ENCODE assay signal across 1 cellular context in genomic region chr1:29186252-29186651, GRCh38.
TF ChIP-seq lines count a peak whose summit lies in the region.

No MANE protein-coding gene starts in this region.

TF ChIP-seq in HepG2, 621 proteins besides CTCF, POLR2A, EP300 and RAD21 (continued from another document):
- TF ChIP-seq PPARG (CRISPR knock-in tag; conservative IDR thresholded peaks at IDR 0.05) (0 out of 2 replicates have a peak, but pooled peaks have one; percentile 34), FOSL2 (CRISPR knock-in tag; IDR thresholded peaks at IDR 0.05) (peak; percentile 51), ATF4 (CRISPR knock-in tag; IDR thresholded peaks at IDR 0.05) (peak in 1 of 2 experiments; percentile 75; a peak in 2 of 4 replicates), CEBPG (CRISPR knock-in tag; IDR thresholded peaks at IDR 0.05) (peak; percentile 85), FOXJ3 (CRISPR knock-in tag; IDR thresholded peaks at IDR 0.05; ENCODE audit: borderline replicate concordance) (no peak), ZSCAN5A (CRISPR knock-in tag; IDR thresholded peaks at IDR 0.05; ENCODE audit: borderline replicate concordance) (0 out of 2 replicates have a peak, but pooled peaks have one; percentile 23), SOX5 (CRISPR knock-in tag; IDR thresholded peaks at IDR 0.05; ENCODE audit: borderline replicate concordance) (peak; percentile 60; the same call in 1 of the 2 replicates), ESRRA (CRISPR knock-in tag; IDR thresholded peaks at IDR 0.05; ENCODE audit: low read depth) (no peak), MIER3 (CRISPR knock-in tag; IDR thresholded peaks at IDR 0.05; ENCODE audit: borderline replicate concordance) (peak; percentile 74; the same call in 1 of the 2 replicates), ZNF878 (CRISPR knock-in tag; IDR thresholded peaks at IDR 0.05) (peak; percentile 91), SP4 (CRISPR knock-in tag; IDR thresholded peaks at IDR 0.05) (0 out of 2 replicates have a peak, but pooled peaks have one; percentile 12), IKZF5 (CRISPR knock-in tag; IDR thresholded peaks at IDR 0.05) (0 out of 2 replicates have a peak, but pooled peaks have one; percentile 25), THAP11 (CRISPR knock-in tag; IDR thresholded peaks at IDR 0.05) (peak; percentile 47; the same call in 1 of the 2 replicates), NR2C2 (CRISPR knock-in tag; IDR thresholded peaks at IDR 0.05; ENCODE audit: borderline replicate concordance) (peak; percentile 62; the same call in 1 of the 2 replicates), MAZ (IDR thresholded peaks at IDR 0.05; ENCODE audit: borderline replicate concordance, low read depth, low read length) (no peak), MAZ (CRISPR knock-in tag; IDR thresholded peaks at IDR 0.05; ENCODE audit: low read depth) (no peak), ZFY (CRISPR knock-in tag; IDR thresholded peaks at IDR 0.05) (peak; percentile 70), KLF6 (CRISPR knock-in tag; IDR thresholded peaks at IDR 0.05) (no peak), YY1 (IDR thresholded peaks at IDR 0.05; ENCODE audit: insufficient read depth, insufficient replicate concordance, low read depth, low read length) (peak; percentile 59), PAXIP1 (CRISPR knock-in tag; conservative IDR thresholded peaks at IDR 0.05) (peak; percentile 71), SOX13 (IDR thresholded peaks at IDR 0.05) (no peak), SOX13 (CRISPR knock-in tag; conservative IDR thresholded peaks at IDR 0.05 in 1 of 2, IDR thresholded peaks at IDR 0.05 in 1 of 2) (peak in 1 of 2 experiments; percentile 43; a peak in 1 of 4 replicates), ZNF770 (CRISPR knock-in tag; IDR thresholded peaks at IDR 0.05) (no peak), NFRKB (IDR thresholded peaks at IDR 0.05) (0 out of 2 replicates have a peak, but pooled peaks have one; percentile 23), CCDC6 (CRISPR knock-in tag; IDR thresholded peaks at IDR 0.05) (peak; percentile 60; the same call in 1 of the 2 replicates), FOXP1 (IDR thresholded peaks at IDR 0.05) (peak; percentile 76), FOXP1 (CRISPR knock-in tag; IDR thresholded peaks at IDR 0.05) (peak; percentile 95), ZFX (CRISPR knock-in tag; IDR thresholded peaks at IDR 0.05; ENCODE audit: low read depth) (peak; percentile 64), ZSCAN29 (CRISPR knock-in tag; conservative IDR thresholded peaks at IDR 0.05) (0 out of 2 replicates have a peak, but pooled peaks have one; percentile 13), KDM6A (CRISPR knock-in tag; IDR thresholded peaks at IDR 0.05; ENCODE audit: low read depth) (peak; percentile 54), ZNF317 (CRISPR knock-in tag; IDR thresholded peaks at IDR 0.05) (0 out of 2 replicates have a peak, but pooled peaks have one; percentile 25), FOXO1 (CRISPR knock-in tag; IDR thresholded peaks at IDR 0.05) (peak; percentile 36; the same call in 1 of the 2 replicates), MIXL1 (CRISPR knock-in tag; IDR thresholded peaks at IDR 0.05) (0 out of 2 replicates have a peak, but pooled peaks have one; percentile 32), POGZ (CRISPR knock-in tag; IDR thresholded peaks at IDR 0.05) (0 out of 2 replicates have a peak, but pooled peaks have one; percentile 14), THYN1 (CRISPR knock-in tag; IDR thresholded peaks at IDR 0.05; ENCODE audit: borderline replicate concordance, low read depth) (no peak), ZEB1 (IDR thresholded peaks at IDR 0.05; ENCODE audit: insufficient replicate concordance, low read depth) (peak; percentile 29), ELF3 (CRISPR knock-in tag; IDR thresholded peaks at IDR 0.05) (peak; percentile 52), MYPOP (CRISPR knock-in tag; IDR thresholded peaks at IDR 0.05) (peak; percentile 70; the same call in 1 of the 2 replicates), ZGPAT (CRISPR knock-in tag; IDR thresholded peaks at IDR 0.05) (peak; percentile 66; the same call in 1 of the 2 replicates), ZNF782 (CRISPR knock-in tag; IDR thresholded peaks at IDR 0.05; ENCODE audit: borderline replicate concordance) (no peak), FOXA3 (CRISPR knock-in tag; IDR thresholded peaks at IDR 0.05) (peak; percentile 75), FOXP4 (CRISPR knock-in tag; IDR thresholded peaks at IDR 0.05) (peak; percentile 91), ZMYM2 (CRISPR knock-in tag; IDR thresholded peaks at IDR 0.05) (peak; percentile 29; the same call in 1 of the 2 replicates), RARA (CRISPR knock-in tag; IDR thresholded peaks at IDR 0.05) (peak; percentile 27; the same call in 1 of the 2 replicates), FOXK2 (IDR thresholded peaks at IDR 0.05) (peak; percentile 50; the same call in 1 of the 2 replicates), ARID3A (IDR thresholded peaks at IDR 0.05; ENCODE audit: low read depth, low read length) (0 out of 2 replicates have a peak, but pooled peaks have one; percentile 38), CREB1 (IDR thresholded peaks at IDR 0.05) (no peak), CREB1 (CRISPR knock-in tag; IDR thresholded peaks at IDR 0.05) (peak; percentile 63), ZNF749 (CRISPR knock-in tag; IDR thresholded peaks at IDR 0.05; ENCODE audit: borderline replicate concordance) (0 out of 2 replicates have a peak, but pooled peaks have one; percentile 43), RFXAP (CRISPR knock-in tag; IDR thresholded peaks at IDR 0.05; ENCODE audit: borderline replicate concordance) (no peak), CHD4 (IDR thresholded peaks at IDR 0.05; ENCODE audit: borderline replicate concordance, low read length) (peak; percentile 46; the same call in 1 of the 2 replicates)
